In the genomic region with DNA sequence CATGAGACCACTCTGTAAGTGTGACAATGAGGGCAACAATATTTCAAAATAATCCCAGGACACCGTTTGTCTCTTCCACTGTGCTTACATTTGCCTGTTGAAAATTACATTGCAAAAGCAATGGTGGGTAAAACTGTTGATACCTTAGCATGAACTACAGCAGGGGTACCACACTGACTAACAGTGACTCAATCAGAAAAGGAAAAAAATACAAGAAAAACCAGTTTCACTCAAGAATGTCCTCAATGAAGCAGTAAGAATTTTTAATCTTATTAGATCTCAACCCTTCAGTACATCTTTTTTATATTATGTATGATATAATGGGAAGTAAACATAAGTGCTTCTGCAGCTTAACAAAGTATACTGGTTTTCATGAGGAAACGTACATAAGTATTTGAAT, we compare ENCODE assay signal across 36 cellular contexts. TPM values are rescaled to one million over a fixed set of nuclear protein-coding genes. Genes with fewer than 3 reads are reported as not detected.
"Had no signal": no experiment of that assay in that cellular context is flagged by ENCODE, and none has a peak within 500 bp of the region (broad histone marks: within the 10 kb centered on the region; RNA-seq: fewer than 3 reads in every experiment).

No MANE protein-coding gene starts in this region.

- H3K9me3 Mint-ChIP-seq: activated B cell treated with CpG ODN at 0.5 μM for 24 hours; activated CD4-positive, alpha-beta memory T cell treated with anti-CD3 and anti-CD28 coated beads for 36 hours; activated naive CD4-positive, alpha-beta T cell treated with anti-CD3 and anti-CD28 coated beads for 36 hours; activated T-helper 1 cell treated with anti-CD3 and anti-CD28 coated beads, Interleukin-12 subunit alpha, Interleukin-12 subunit beta, Interleukin-2, Interleukin-4 antibody, amounts not matched to agents 30 ng/mL and 10 ng/mL and 1 ng/mL, durations not matched to agents 14 hours and 24 hours and 36 hours; central memory CD8-positive, alpha-beta T cell had no signal

- FAIRE-seq: RCC 7860 had no signal

- H3K36me3 ChIP-seq: brain microvascular endothelial cell, cardiac muscle cell had no signal

- H3K27me3 ChIP-seq: brain microvascular endothelial cell, cardiac muscle cell had no signal

- H3K27ac ChIP-seq: brain microvascular endothelial cell, cardiac muscle cell, RWPE1, VCaP had no signal

- H3K4me1 Mint-ChIP-seq: central memory CD8-positive, alpha-beta T cell had no signal

- H3K4me3 ChIP-seq: cardiac muscle cell had no signal

- H3K36me3 Mint-ChIP-seq: activated CD4-positive, alpha-beta memory T cell treated with anti-CD3 and anti-CD28 coated beads for 36 hours; activated naive CD8-positive, alpha-beta T cell had no signal

- H3K4me3 Mint-ChIP-seq: activated B cell treated with CpG ODN at 0.5 μM for 24 hours; activated CD4-positive, alpha-beta memory T cell treated with anti-CD3 and anti-CD28 coated beads for 36 hours; activated naive CD4-positive, alpha-beta T cell treated with anti-CD3 and anti-CD28 coated beads for 36 hours; activated naive CD8-positive, alpha-beta T cell; activated T-helper 1 cell treated with anti-CD3 and anti-CD28 coated beads, Interleukin-12 subunit alpha, Interleukin-12 subunit beta, Interleukin-2, Interleukin-4 antibody, amounts not matched to agents 30 ng/mL and 10 ng/mL and 1 ng/mL, durations not matched to agents 14 hours and 24 hours and 36 hours; central memory CD8-positive, alpha-beta T cell had no signal

- H3K27ac Mint-ChIP-seq: activated B cell treated with CpG ODN at 0.5 μM for 24 hours; activated CD4-positive, alpha-beta memory T cell treated with anti-CD3 and anti-CD28 coated beads for 36 hours; activated naive CD4-positive, alpha-beta T cell treated with anti-CD3 and anti-CD28 coated beads for 36 hours; activated naive CD8-positive, alpha-beta T cell; activated T-helper 1 cell treated with anti-CD3 and anti-CD28 coated beads, Interleukin-12 subunit alpha, Interleukin-12 subunit beta, Interleukin-2, Interleukin-4 antibody, amounts not matched to agents 30 ng/mL and 10 ng/mL and 1 ng/mL, durations not matched to agents 14 hours and 24 hours and 36 hours had no signal

- DNase-seq: activated B cell treated with CpG ODN at 0.5 μM for 24 hours; activated CD4-positive, alpha-beta memory T cell treated with anti-CD3 and anti-CD28 coated beads for 36 hours; activated CD4-positive, alpha-beta T cell treated with anti-CD3 and anti-CD28 coated beads for 4 hours; activated CD4-positive, alpha-beta T cell treated with anti-CD3 and anti-CD28 coated beads, Interleukin-2, amount 50 U/mL, for 1 hour; activated CD4-positive, CD25-positive, alpha-beta regulatory T cell treated with anti-CD3 and anti-CD28 coated beads, Interleukin-2, amount 50 U/mL, for 72 hours; activated gamma-delta T cell treated with Interleukin-2 at 50 U/mL for 16 hours; activated naive CD4-positive, alpha-beta T cell treated with anti-CD3 and anti-CD28 coated beads for 36 hours; activated T-cell treated with anti-CD3 and anti-CD28 coated beads, Interleukin-2, amount 50 U/mL, for 1 hour; amniotic stem cell; aorta; brain microvascular endothelial cell; Karpas-422; KBM-7; NCI-H1105; NCI-H1417 treated with DMSO at 0.1 percent for 48 hours; NCI-H187 treated with DMSO at 0.1 percent for 48 hours; NCI-H2081; NCI-H226; NCI-H446 treated with DMSO at 0.1 percent for 48 hours; NCI-H524; NCI-H69; Right ventricle myocardium superior; SW 1271; T-helper 1 cell; T-helper 2 cell; T-helper 9 cell had no signal

RNA-seq across cellular contexts. Expression of gene CCDC54, which starts 1.6 kb away (rescaled TPM):
- total RNA-seq: activated B cell treated with CpG ODN at 0.5 μM for 24 hours; activated CD4-positive, alpha-beta memory T cell treated with anti-CD3 and anti-CD28 coated beads for 36 hours; activated CD8-positive, alpha-beta memory T cell treated with anti-CD3 and anti-CD28 coated beads for 36 hours; activated naive CD4-positive, alpha-beta T cell treated with anti-CD3 and anti-CD28 coated beads for 36 hours; activated T-helper 1 cell treated with anti-CD3 and anti-CD28 coated beads, Interleukin-12 subunit alpha, Interleukin-12 subunit beta, Interleukin-2, Interleukin-4 antibody, amounts not matched to agents 30 ng/mL and 10 ng/mL and 1 ng/mL, durations not matched to agents 14 hours and 24 hours and 36 hours; aorta; cardiac muscle cell; chondrocyte; MCF 10A; Right ventricle myocardium superior had no signal
- polyA plus RNA-seq: aorta had no signal
